ENCODE assay signal across 18 cellular contexts in genomic region chr3:24538891-24539290, GRCh38. TPM values are rescaled to one million over a fixed set of nuclear protein-coding genes. Genes with fewer than 3 reads are reported as not detected.
"Had no signal": no experiment of that assay in that cellular context is flagged by ENCODE, and none has a peak within 500 bp of the region (broad histone marks: within the 10 kb centered on the region; RNA-seq: fewer than 3 reads in every experiment).

No MANE protein-coding gene starts in this region.

- H3K4me3 Mint-ChIP-seq: activated CD4-positive, alpha-beta T cell treated with anti-CD3 and anti-CD28 coated beads, Interleukin-2, amount 10 ng/mL, durations not matched to agents 24 days and 14 days; activated CD8-positive, alpha-beta T cell treated with anti-CD3 and anti-CD28 coated beads, Interleukin-2, amount 10 ng/mL, durations not matched to agents 7 days and 5 days; activated naive CD8-positive, alpha-beta T cell; dendritic cell treated with granulocyte-macrophage colony-stimulating factor and Interleukin-4, amounts not matched to agents 40 ng/mL and 50 ng/mL, for 4 days; naive B cell; neural progenitor cell; stimulated activated memory B cell treated with anti-CD40 and anti-IgM and Interleukin-4, amounts not matched to agents 10 μg/mL and 1 μg/mL and 100 μg/mL, for 72 hours; WTC11 had no signal

- H3K36me3 Mint-ChIP-seq: activated naive CD8-positive, alpha-beta T cell; naive B cell; neural progenitor cell; stimulated activated memory B cell treated with anti-CD40 and anti-IgM and Interleukin-4, amounts not matched to agents 10 μg/mL and 1 μg/mL and 100 μg/mL, for 72 hours; WTC11 had no signal

- H3K4me2 ChIP-seq: neural progenitor cell had no signal

- H3K9me3 ChIP-seq: SJCRH30 had no signal

- ATAC-seq: activated CD8-positive, alpha-beta T cell treated with anti-CD3 and anti-CD28 coated beads, Interleukin-2, amount 10 ng/mL, durations not matched to agents 7 days and 5 days; stimulated activated memory B cell treated with anti-CD40 and anti-IgM and Interleukin-4, amounts not matched to agents 10 μg/mL and 1 μg/mL and 100 μg/mL, for 72 hours; WTC11 had no signal

- H3K27me3 ChIP-seq: brain microvascular endothelial cell, neural progenitor cell had no signal

- DNase-seq: activated CD4-positive, alpha-beta T cell treated with anti-CD3 and anti-CD28 coated beads, Interleukin-2, amount 10 ng/mL, durations not matched to agents 24 days and 14 days; activated CD8-positive, alpha-beta memory T cell treated with anti-CD3 and anti-CD28 coated beads, Interleukin-2, amount 50 U/mL, for 4 hours; activated CD8-positive, alpha-beta T cell treated with anti-CD3 and anti-CD28 coated beads, Interleukin-2, amount 10 ng/mL, durations not matched to agents 7 days and 5 days; activated gamma-delta T cell treated with Interleukin-2 at 50 U/mL for 16 hours; brain microvascular endothelial cell; cerebellar nuclear complex; effector memory CD4-positive, alpha-beta T cell; foreskin fibroblast; naive B cell; SJCRH30; stimulated activated CD4-positive, alpha-beta T cell treated with anti-CD3 and anti-CD28 coated beads, Interleukin-2, amount 100 ng/mL, for 48 hours; T-helper 2 cell; trophoblast cell had no signal

- H3K27ac ChIP-seq: brain microvascular endothelial cell, neural progenitor cell, SJCRH30 had no signal

- H3K36me3 ChIP-seq: brain microvascular endothelial cell, neural progenitor cell, SJCRH30 had no signal

- H3K4me1 Mint-ChIP-seq: activated CD4-positive, alpha-beta T cell treated with anti-CD3 and anti-CD28 coated beads, Interleukin-2, amount 10 ng/mL, durations not matched to agents 24 days and 14 days; neural progenitor cell; stimulated activated memory B cell treated with anti-CD40 and anti-IgM and Interleukin-4, amounts not matched to agents 10 μg/mL and 1 μg/mL and 100 μg/mL, for 72 hours; WTC11 had no signal

- H3K27ac Mint-ChIP-seq: activated CD4-positive, alpha-beta T cell treated with anti-CD3 and anti-CD28 coated beads, Interleukin-2, amount 10 ng/mL, durations not matched to agents 24 days and 14 days; activated CD8-positive, alpha-beta T cell treated with anti-CD3 and anti-CD28 coated beads, Interleukin-2, amount 10 ng/mL, durations not matched to agents 7 days and 5 days; activated naive CD8-positive, alpha-beta T cell; dendritic cell treated with granulocyte-macrophage colony-stimulating factor and Interleukin-4, amounts not matched to agents 40 ng/mL and 50 ng/mL, for 4 days; naive B cell; neural progenitor cell; stimulated activated memory B cell treated with anti-CD40 and anti-IgM and Interleukin-4, amounts not matched to agents 10 μg/mL and 1 μg/mL and 100 μg/mL, for 72 hours; WTC11 had no signal

- H2AFZ ChIP-seq: neural progenitor cell had no signal

- H3K9ac ChIP-seq: neural progenitor cell had no signal

- H3K4me3 ChIP-seq: neural progenitor cell, SJCRH30 had no signal

- H3K27me3 Mint-ChIP-seq: activated CD4-positive, alpha-beta T cell treated with anti-CD3 and anti-CD28 coated beads, Interleukin-2, amount 10 ng/mL, durations not matched to agents 24 days and 14 days; dendritic cell treated with granulocyte-macrophage colony-stimulating factor and Interleukin-4, amounts not matched to agents 40 ng/mL and 50 ng/mL, for 4 days; stimulated activated memory B cell treated with anti-CD40 and anti-IgM and Interleukin-4, amounts not matched to agents 10 μg/mL and 1 μg/mL and 100 μg/mL, for 72 hours had no signal

- H3K9me3 Mint-ChIP-seq: activated CD4-positive, alpha-beta T cell treated with anti-CD3 and anti-CD28 coated beads, Interleukin-2, amount 10 ng/mL, durations not matched to agents 24 days and 14 days; dendritic cell treated with granulocyte-macrophage colony-stimulating factor and Interleukin-4, amounts not matched to agents 40 ng/mL and 50 ng/mL, for 4 days; naive B cell; neural progenitor cell; stimulated activated memory B cell treated with anti-CD40 and anti-IgM and Interleukin-4, amounts not matched to agents 10 μg/mL and 1 μg/mL and 100 μg/mL, for 72 hours; WTC11 had no signal

- H3K4me1 ChIP-seq: neural progenitor cell, SJCRH30 had no signal

RNA-seq across cellular contexts. Expression of gene THRB, which starts 44.2 kb away (rescaled TPM):
- total RNA-seq: activated CD4-positive, alpha-beta T cell treated with anti-CD3 and anti-CD28 coated beads, Interleukin-2, amount 10 ng/mL, durations not matched to agents 24 days and 14 days; activated CD8-positive, alpha-beta T cell treated with anti-CD3 and anti-CD28 coated beads, Interleukin-2, amount 10 ng/mL, durations not matched to agents 7 days and 5 days; SJCRH30 had no signal
